Comparison of ENCODE assay signal across 8 cellular contexts in genomic region chr1:207078578-207079132, GRCh38. TPM values are rescaled to one million over a fixed set of nuclear protein-coding genes. Genes with fewer than 3 reads are reported as not detected.
"Had no signal": no experiment of that assay in that cellular context is flagged by ENCODE, and none has a peak within 500 bp of the region (broad histone marks: within the 10 kb centered on the region; RNA-seq: fewer than 3 reads in every experiment).

No MANE protein-coding gene starts in this region.

- H3K4me2 ChIP-seq: KMS-11 had no signal

- H3K4me3 ChIP-seq: GM23248, HAP-1 had no signal

- DNase-seq: H7, HFFc6 had no signal

- H3K9me3 ChIP-seq: HAP-1 had no signal

- H3K27ac ChIP-seq: GM23248, KMS-11 had no signal

- FAIRE-seq: HTR-8/SVneo had no signal

- H2AFZ ChIP-seq: GM23248 had no signal

- H3K36me3 ChIP-seq: HAP-1 had no signal

- H3K9ac ChIP-seq: GM23248, KMS-11 had no signal

RNA-seq across cellular contexts. Expression of gene C4BPB, which starts 10.0 kb away (rescaled TPM):
- total RNA-seq: GM23248, H4, H7, IMR-90 had no signal
- polyA plus RNA-seq: GM23248, IMR-90 had no signal

RNA-seq across cellular contexts. Expression of gene C4BPA, which starts 25.4 kb away (rescaled TPM):
- total RNA-seq: GM23248, H7, HFFc6, IMR-90 had no signal
- polyA plus RNA-seq: GM23248, IMR-90 had no signal

RNA-seq across cellular contexts. Expression of gene C1orf116, which starts 46.1 kb away (rescaled TPM):
- total RNA-seq: GM23248, H4 had no signal
- polyA plus RNA-seq: GM23248 had no signal
